Comparison of ENCODE assay signal across 20 cellular contexts in genomic region chr17:37713028-37713431, GRCh38. TPM values are rescaled to one million over a fixed set of nuclear protein-coding genes. Genes with fewer than 3 reads are reported as not detected.
"Had no signal": no experiment of that assay in that cellular context is flagged by ENCODE, and none has a peak within 500 bp of the region (broad histone marks: within the 10 kb centered on the region; RNA-seq: fewer than 3 reads in every experiment).

No MANE protein-coding gene starts in this region.

- ATAC-seq: activated CD4-positive, CD25-positive, alpha-beta regulatory T cell treated with anti-CD3 and anti-CD28 coated beads, Interleukin-2, amount 50 U/mL, for 24 hours; activated CD8-positive, alpha-beta memory T cell treated with anti-CD3 and anti-CD28 coated beads, Interleukin-2, amount 10 ng/mL, durations not matched to agents 7 days and 5 days; esophagus mucosa; left cardiac atrium; natural killer cell treated with Interleukin-12 subunit alpha and Interleukin-12 subunit beta and Interleukin-15 and Interleukin-18, amount 100 ng/mL, for 72 hours; stimulated activated naive CD8-positive, alpha-beta T cell treated with anti-CD3 and anti-CD28 coated beads, Interleukin-15, Interleukin-2, amounts not matched to agents 100 U/mL and 50 U/mL, for 24 hours had no signal

- H3K9me3 ChIP-seq: breast epithelium had no signal

- H3K4me3 ChIP-seq: breast epithelium had no signal

- H3K4me1 ChIP-seq: breast epithelium had no signal

- H3K9me3 Mint-ChIP-seq: activated T-cell treated with anti-CD3 and anti-CD28 coated beads, Interleukin-2, amount 50 U/mL, for 24 hours; natural killer cell treated with Interleukin-12 subunit alpha and Interleukin-12 subunit beta and Interleukin-15 and Interleukin-18, amount 100 ng/mL, for 72 hours had no signal

- H3K36me3 ChIP-seq: breast epithelium had no signal

- H3K27ac Mint-ChIP-seq: activated CD8-positive, alpha-beta memory T cell treated with anti-CD3 and anti-CD28 coated beads, Interleukin-2, amount 10 ng/mL, durations not matched to agents 7 days and 5 days; activated naive CD8-positive, alpha-beta T cell; activated T-cell treated with anti-CD3 and anti-CD28 coated beads, Interleukin-2, amount 50 U/mL, for 24 hours; natural killer cell treated with Interleukin-12 subunit alpha and Interleukin-12 subunit beta and Interleukin-15 and Interleukin-18, amount 100 ng/mL, for 72 hours had no signal

- FAIRE-seq: urothelium cell line had no signal

- H3K36me3 Mint-ChIP-seq: activated CD8-positive, alpha-beta memory T cell treated with anti-CD3 and anti-CD28 coated beads, Interleukin-2, amount 10 ng/mL, durations not matched to agents 7 days and 5 days; activated naive CD8-positive, alpha-beta T cell; natural killer cell treated with Interleukin-12 subunit alpha and Interleukin-12 subunit beta and Interleukin-15 and Interleukin-18, amount 100 ng/mL, for 72 hours had no signal

- H3K27ac ChIP-seq: breast epithelium had no signal

- DNase-seq: activated CD4-positive, alpha-beta T cell treated with anti-CD3 and anti-CD28 coated beads, Interleukin-2, amount 50 U/mL, for 4 hours; activated CD8-positive, alpha-beta memory T cell treated with anti-CD3 and anti-CD28 coated beads, Interleukin-2, amount 10 ng/mL, durations not matched to agents 7 days and 5 days; activated effector memory CD4-positive, alpha-beta T cell treated with anti-CD3 and anti-CD28 coated beads, Interleukin-2, amount 50 U/mL, for 16 hours; activated T-cell treated with anti-CD3 and anti-CD28 coated beads, Interleukin-2, amount 50 U/mL, for 24 hours; anterior cingulate cortex; left cardiac atrium; nucleus accumbens; stimulated activated CD4-positive, alpha-beta T cell treated with anti-CD3 and anti-CD28 coated beads, Interleukin-4, amount 100 ng/mL, for 1 hour; stimulated activated CD8-positive, alpha-beta memory T cell treated with anti-CD3 and anti-CD28 coated beads, Interleukin-4, amount 100 ng/mL, for 48 hours; stimulated activated naive CD8-positive, alpha-beta T cell treated with anti-CD3 and anti-CD28 coated beads, Interleukin-15, Interleukin-2, amounts not matched to agents 100 U/mL and 50 U/mL, for 24 hours had no signal

- H3K4me3 Mint-ChIP-seq: activated CD8-positive, alpha-beta memory T cell treated with anti-CD3 and anti-CD28 coated beads, Interleukin-2, amount 10 ng/mL, durations not matched to agents 7 days and 5 days; activated naive CD8-positive, alpha-beta T cell; activated T-cell treated with anti-CD3 and anti-CD28 coated beads, Interleukin-2, amount 50 U/mL, for 24 hours; natural killer cell treated with Interleukin-12 subunit alpha and Interleukin-12 subunit beta and Interleukin-15 and Interleukin-18, amount 100 ng/mL, for 72 hours had no signal

RNA-seq across cellular contexts. Expression of gene HNF1B, which starts 31.8 kb away (rescaled TPM):
- total RNA-seq: cerebellum, dermis microvascular lymphatic vessel endothelial cell, esophagus mucosa, left cardiac atrium, pulmonary artery endothelial cell, temporal lobe had no signal
